Comparison of ENCODE assay signal across 8 cellular contexts in the genomic region with DNA sequence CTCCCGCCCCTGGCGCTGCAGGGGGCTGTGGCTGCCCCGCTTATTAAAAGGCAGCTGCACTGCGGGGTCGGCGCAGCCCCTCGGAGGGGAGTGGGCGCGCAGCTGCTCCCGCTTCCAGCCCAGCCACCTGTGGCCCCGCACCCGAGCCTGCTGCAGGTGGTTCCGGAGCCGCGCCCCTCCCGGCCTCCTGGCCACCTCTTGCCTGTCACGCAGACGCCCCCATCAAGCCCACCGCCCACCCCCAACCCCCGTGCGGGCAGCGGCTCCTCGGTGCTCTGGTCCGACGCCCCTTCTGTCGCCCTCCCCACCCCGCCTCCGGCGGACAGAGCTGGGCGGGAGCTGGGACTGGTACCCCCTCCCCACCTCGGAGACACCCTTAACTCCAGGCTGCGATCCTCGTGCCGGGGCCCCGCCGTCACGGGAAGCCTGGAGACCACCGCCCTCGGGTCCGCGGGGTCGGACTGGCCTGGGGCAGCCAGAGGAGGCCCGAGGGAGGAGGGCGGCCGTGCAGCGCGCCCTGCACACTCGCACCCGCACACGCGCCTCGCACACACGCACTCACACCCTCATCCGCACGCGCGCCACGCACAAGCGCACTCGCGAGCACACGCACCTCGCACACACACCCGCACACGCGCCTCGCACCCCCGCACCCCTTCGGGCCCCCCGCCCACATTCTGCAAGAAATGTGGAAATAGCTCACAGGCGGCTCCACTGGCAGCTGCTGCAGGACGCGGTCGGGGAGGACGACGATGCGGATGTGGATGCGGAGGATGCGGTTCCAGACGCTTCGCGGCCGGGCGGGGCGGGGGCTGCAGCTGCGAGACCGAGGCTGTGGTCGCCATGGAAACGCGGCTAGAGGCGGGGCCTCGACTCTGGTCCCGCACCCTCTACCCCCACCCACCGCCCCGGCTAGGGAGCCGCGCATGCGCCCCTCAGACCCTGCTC. TPM values are rescaled to one million over a fixed set of nuclear protein-coding genes. Genes with fewer than 3 reads are reported as not detected.
DNase-seq lines count a peak whose midpoint lies in the region; TF ChIP-seq lines count a peak whose summit lies in the region.

A gene with protein sequence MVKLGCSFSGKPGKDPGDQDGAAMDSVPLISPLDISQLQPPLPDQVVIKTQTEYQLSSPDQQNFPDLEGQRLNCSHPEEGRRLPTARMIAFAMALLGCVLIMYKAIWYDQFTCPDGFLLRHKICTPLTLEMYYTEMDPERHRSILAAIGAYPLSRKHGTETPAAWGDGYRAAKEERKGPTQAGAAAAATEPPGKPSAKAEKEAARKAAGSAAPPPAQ (minus strand): TSS at position 766 of the 948 bp plus-strand sequence. CDS start 7,907 bp downstream, outside the sequence.

- peak within 1 kb of the TSS; percentile 64 for H3K4me3 Mint-ChIP-seq in glutamatergic neuron (ENCODE audit: unreplicated experiment)
- no peak within 1 kb of the TSS for H3K4me3 Mint-ChIP-seq in type B pancreatic cell

- H3K27ac Mint-ChIP-seq in glutamatergic neuron (ENCODE audit: unreplicated experiment) (no peak within 1 kb of the TSS), type B pancreatic cell (no peak within 1 kb of the TSS)

- peaks cover 3% of the 10 kb centered on the region for H3K9me3 Mint-ChIP-seq in glutamatergic neuron (ENCODE audit: unreplicated experiment)
- H3K9me3 Mint-ChIP-seq in type B pancreatic cell, result peaks cover 5% of the 10 kb centered on the region

- H3K27ac ChIP-seq in AG04450 (ENCODE audit: low read depth, low read length), result no peak within 1 kb of the TSS
- peak within 1 kb of the TSS in 5 of 8 donors; percentile 43 to 71 (median 59) for H3K27ac ChIP-seq in spleen
- H3K27ac ChIP-seq in brain microvascular endothelial cell, result no peak within 1 kb of the TSS

- H3K36me3 ChIP-seq in spleen (no peaks in the 10 kb centered on the region), brain microvascular endothelial cell (replicated peaks) (no peaks in the 10 kb centered on the region)

- TF ChIP-seq CTCF in AG04450 (IDR thresholded peaks at IDR 0.05; ENCODE audit: low read depth, low read length), result no peak
- no peak for TF ChIP-seq CTCF in glutamatergic neuron (IDR thresholded peaks at IDR 0.05; ENCODE audit: partially characterized antibody, unreplicated experiment)
- no peak for TF ChIP-seq CTCF in spleen (IDR thresholded peaks at IDR 0.05 in 8 of 11, conservative IDR thresholded peaks at IDR 0.05 in 3 of 11)
- no peak for TF ChIP-seq CTCF in brain microvascular endothelial cell (IDR thresholded peaks at IDR 0.05; ENCODE audit: low read depth, low read length, missing control alignments)
- TF ChIP-seq CTCF in type B pancreatic cell (conservative IDR thresholded peaks at IDR 0.05), result no peak

- CTCF ChIA-PET in AG04450 (lab: Charles Lee), result no interaction called here

- POLR2A ChIA-PET in AG04450 (lab: Yijun Ruan, JAX), result no interaction called here

- H3K4me1 ChIP-seq in spleen, result peaks cover 15 to 31% (median 24%) of the 10 kb centered on the region in 6 donors

- peaks cover 14% of the 10 kb centered on the region for H3K36me3 Mint-ChIP-seq in glutamatergic neuron (ENCODE audit: unreplicated experiment)
- H3K36me3 Mint-ChIP-seq in type B pancreatic cell, result no peaks in the 10 kb centered on the region

- H3K27me3 ChIP-seq in AG04450 (ENCODE audit: control insufficient read depth, insufficient read depth, low read length) (peaks cover 51% of the 10 kb centered on the region), spleen (replicated peaks in 1 of 7) (peaks cover 0 to 86% (median 47%) of the 10 kb centered on the region in 7 donors), brain microvascular endothelial cell (replicated peaks) (peaks cover 28% of the 10 kb centered on the region)

- H3K9me3 ChIP-seq in AG04450 (ENCODE audit: control insufficient read depth, insufficient read depth, low read length) (peaks cover 19% of the 10 kb centered on the region; the same call in 1 of the 2 replicates), spleen (no peaks in the 10 kb centered on the region)

- in situ Hi-C loops in brain microvascular endothelial cell (cut with HindIII; ENCODE audit: low pct_ligation_motif_present, low sequenced_read_pairs), result no loop called here

- WGBS in spleen, 5 donors, result 7 to 16% (median 10%) methylated on average over 53 to 98 of the region's 98 CpGs

- no peak for TF ChIP-seq POLR2A in spleen (IDR thresholded peaks at IDR 0.05)

- no peaks in the 10 kb centered on the region for H3K4me1 Mint-ChIP-seq in glutamatergic neuron (ENCODE audit: low read depth, unreplicated experiment)
- no peaks in the 10 kb centered on the region for H3K4me1 Mint-ChIP-seq in type B pancreatic cell (ENCODE audit: unreplicated experiment)

- H3K4me3 ChIP-seq in AG04450 (ENCODE audit: low read depth, low read length), result peak within 1 kb of the TSS; percentile 48
- H3K4me3 ChIP-seq in spleen, result peak within 1 kb of the TSS; percentile 8 to 77 (median 47)
- no peak within 1 kb of the TSS for H3K4me3 ChIP-seq in brain microvascular endothelial cell (ENCODE audit: low read depth, low read length)

- no peak for DNase-seq in AG04450 (ENCODE audit: low read depth, low spot score)
- peak; percentile 81 for DNase-seq in NCI-H1436 (lab: John Stamatoyannopoulos, UW)
- peak; percentile 87 for DNase-seq in activated T-helper 1 cell treated with Interleukin-2 at 50 U/mL for 16 hours (ENCODE audit: low read depth)
- peak; percentile 92 for DNase-seq in glutamatergic neuron
- peak; percentile 90 for DNase-seq in spleen
- DNase-seq in brain microvascular endothelial cell, result no peak
- no peak for DNase-seq in type B pancreatic cell (ENCODE audit: extremely low spot score, unreplicated experiment)
- no peak for DNase-seq in HT-29 (ENCODE audit: low spot score)

- intact Hi-C loops in spleen (cut with DNase I; ENCODE audit: low total_unique reads), result loop anchor here (10.0 kb wide), 1 partner anchor 188 kb away; a partner anchor contains a TSS

- H3K27me3 Mint-ChIP-seq in glutamatergic neuron (ENCODE audit: unreplicated experiment), result peaks cover 17% of the 10 kb centered on the region
- H3K27me3 Mint-ChIP-seq in type B pancreatic cell, result peaks cover 40% of the 10 kb centered on the region

RNA-seq across cellular contexts. Expression of the gene that starts here (rescaled TPM):
- 0.16 and 0.41 TPM in 2 replicates for polyA plus RNA-seq in AG04450 (2011; rRNA removed)
- not detected in 2 replicates for polyA minus RNA-seq in AG04450 (2011; rRNA and poly(A)+ RNA removed)
- 19.8 TPM for total RNA-seq in glutamatergic neuron (ENCODE audit: unreplicated experiment)
- total RNA-seq in spleen, result 1 to 10 TPM in 3 of 7 donors, under 1 TPM in 3, not detected in 1; 0.30 to 3.4 (median 0.94) TPM
- under 1 TPM; 0.04 to 0.12 (median 0.10) TPM for polyA plus RNA-seq in spleen
- total RNA-seq in type B pancreatic cell (ENCODE audit: low replicate concordance), result 3.6 and 8.5 TPM in 2 replicates
- total RNA-seq in HT-29 (2014; rRNA removed; shearing (Covaris generic)), result not detected in 2 replicates

Comparison
In these comparisons a context has a peak if more than half of its experiments do, and no peak if none do; other contexts are left out.
1. DNase-seq: peak in NCI-H1436 (single experiment), activated T-helper 1 cell treated with Interleukin-2 at 50 U/mL for 16 hours (single experiment), glutamatergic neuron (single experiment) and spleen (single experiment); none in AG04450 (single experiment), brain microvascular endothelial cell (single experiment), type B pancreatic cell (single experiment) and HT-29 (single experiment).
2. H3K27ac ChIP-seq: peak in spleen (5 of 8); none in AG04450 (single experiment) and brain microvascular endothelial cell (single experiment).